1 cellular context compared by ENCODE assay signal in the genomic region with DNA sequence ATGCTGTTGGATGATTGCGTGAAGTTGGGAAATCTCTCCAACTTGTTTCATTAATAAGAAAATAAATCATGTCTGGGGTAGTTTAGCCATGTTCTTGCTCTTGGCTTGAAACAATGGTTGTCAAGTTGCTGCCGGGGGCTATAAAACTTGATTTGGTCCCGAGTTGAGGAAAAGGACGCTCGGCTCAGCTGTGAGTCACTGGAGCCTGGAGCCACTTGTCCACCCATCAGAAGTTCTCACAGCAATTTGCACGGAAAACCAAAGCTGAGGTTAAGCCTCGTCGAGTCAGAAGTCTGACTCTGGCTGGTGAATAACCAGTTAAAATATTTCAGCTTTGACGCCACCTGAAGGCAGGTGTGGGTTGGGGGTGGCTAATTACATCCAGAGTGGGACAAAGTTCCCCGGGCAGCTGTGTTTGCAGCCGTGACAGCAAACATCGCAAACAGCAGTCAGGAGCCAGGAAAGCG.
TF ChIP-seq lines count a peak whose summit lies in the region.

No MANE protein-coding gene starts in this region.

TF ChIP-seq in A549, 52 proteins besides CTCF, POLR2A, EP300 and RAD21 (continued from another document):
- TF ChIP-seq NPAS2 (CRISPR knock-in tag; IDR thresholded peaks at IDR 0.05; ENCODE audit: borderline replicate concordance) (no peak), RCOR1 (IDR thresholded peaks at IDR 0.05; ENCODE audit: low read depth, low read length) (no peak), POLR2AphosphoS2 (conservative IDR thresholded peaks at IDR 0.05; ENCODE audit: low read length) (no peak), ZC3H11A (IDR thresholded peaks at IDR 0.05) (no peak), EHF (CRISPR knock-in tag; IDR thresholded peaks at IDR 0.05) (no peak), CBX8 (IDR thresholded peaks at IDR 0.05) (no peak), FOXS1 (CRISPR knock-in tag; IDR thresholded peaks at IDR 0.05) (no peak), CHD2 (IDR thresholded peaks at IDR 0.05; ENCODE audit: low read length, partially characterized antibody) (no peak), GATA3 (IDR thresholded peaks at IDR 0.05; ENCODE audit: borderline replicate concordance) (no peak), CBX2 (IDR thresholded peaks at IDR 0.05; ENCODE audit: borderline replicate concordance, low read depth) (no peak), CEBPB (IDR thresholded peaks at IDR 0.05) (no peak)
- TF ChIP-seq, protein P1, sequence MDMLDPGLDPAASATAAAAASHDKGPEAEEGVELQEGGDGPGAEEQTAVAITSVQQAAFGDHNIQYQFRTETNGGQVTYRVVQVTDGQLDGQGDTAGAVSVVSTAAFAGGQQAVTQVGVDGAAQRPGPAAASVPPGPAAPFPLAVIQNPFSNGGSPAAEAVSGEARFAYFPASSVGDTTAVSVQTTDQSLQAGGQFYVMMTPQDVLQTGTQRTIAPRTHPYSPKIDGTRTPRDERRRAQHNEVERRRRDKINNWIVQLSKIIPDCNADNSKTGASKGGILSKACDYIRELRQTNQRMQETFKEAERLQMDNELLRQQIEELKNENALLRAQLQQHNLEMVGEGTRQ (IDR thresholded peaks at IDR 0.05): no peak
- TF ChIP-seq, protein P2, sequence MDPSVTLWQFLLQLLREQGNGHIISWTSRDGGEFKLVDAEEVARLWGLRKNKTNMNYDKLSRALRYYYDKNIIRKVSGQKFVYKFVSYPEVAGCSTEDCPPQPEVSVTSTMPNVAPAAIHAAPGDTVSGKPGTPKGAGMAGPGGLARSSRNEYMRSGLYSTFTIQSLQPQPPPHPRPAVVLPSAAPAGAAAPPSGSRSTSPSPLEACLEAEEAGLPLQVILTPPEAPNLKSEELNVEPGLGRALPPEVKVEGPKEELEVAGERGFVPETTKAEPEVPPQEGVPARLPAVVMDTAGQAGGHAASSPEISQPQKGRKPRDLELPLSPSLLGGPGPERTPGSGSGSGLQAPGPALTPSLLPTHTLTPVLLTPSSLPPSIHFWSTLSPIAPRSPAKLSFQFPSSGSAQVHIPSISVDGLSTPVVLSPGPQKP (IDR thresholded peaks at IDR 0.05; ENCODE audit: low read depth, low read length): no peak
- TF ChIP-seq, protein P3, sequence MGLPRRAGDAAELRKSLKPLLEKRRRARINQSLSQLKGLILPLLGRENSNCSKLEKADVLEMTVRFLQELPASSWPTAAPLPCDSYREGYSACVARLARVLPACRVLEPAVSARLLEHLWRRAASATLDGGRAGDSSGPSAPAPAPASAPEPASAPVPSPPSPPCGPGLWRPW (IDR thresholded peaks at IDR 0.05): no peak
- TF ChIP-seq, protein P4, sequence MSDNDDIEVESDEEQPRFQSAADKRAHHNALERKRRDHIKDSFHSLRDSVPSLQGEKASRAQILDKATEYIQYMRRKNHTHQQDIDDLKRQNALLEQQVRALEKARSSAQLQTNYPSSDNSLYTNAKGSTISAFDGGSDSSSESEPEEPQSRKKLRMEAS (IDR thresholded peaks at IDR 0.05): no peak
- TF ChIP-seq, protein P5, sequence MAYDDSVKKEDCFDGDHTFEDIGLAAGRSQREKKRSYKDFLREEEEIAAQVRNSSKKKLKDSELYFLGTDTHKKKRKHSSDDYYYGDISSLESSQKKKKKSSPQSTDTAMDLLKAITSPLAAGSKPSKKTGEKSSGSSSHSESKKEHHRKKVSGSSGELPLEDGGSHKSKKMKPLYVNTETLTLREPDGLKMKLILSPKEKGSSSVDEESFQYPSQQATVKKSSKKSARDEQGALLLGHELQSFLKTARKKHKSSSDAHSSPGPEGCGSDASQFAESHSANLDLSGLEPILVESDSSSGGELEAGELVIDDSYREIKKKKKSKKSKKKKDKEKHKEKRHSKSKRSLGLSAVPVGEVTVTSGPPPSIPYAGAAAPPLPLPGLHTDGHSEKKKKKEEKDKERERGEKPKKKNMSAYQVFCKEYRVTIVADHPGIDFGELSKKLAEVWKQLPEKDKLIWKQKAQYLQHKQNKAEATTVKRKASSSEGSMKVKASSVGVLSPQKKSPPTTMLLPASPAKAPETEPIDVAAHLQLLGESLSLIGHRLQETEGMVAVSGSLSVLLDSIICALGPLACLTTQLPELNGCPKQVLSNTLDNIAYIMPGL (CRISPR knock-in tag; IDR thresholded peaks at IDR 0.05; ENCODE audit: borderline replicate concordance): no peak
